17 cellular contexts compared by ENCODE assay signal in the genomic region with DNA sequence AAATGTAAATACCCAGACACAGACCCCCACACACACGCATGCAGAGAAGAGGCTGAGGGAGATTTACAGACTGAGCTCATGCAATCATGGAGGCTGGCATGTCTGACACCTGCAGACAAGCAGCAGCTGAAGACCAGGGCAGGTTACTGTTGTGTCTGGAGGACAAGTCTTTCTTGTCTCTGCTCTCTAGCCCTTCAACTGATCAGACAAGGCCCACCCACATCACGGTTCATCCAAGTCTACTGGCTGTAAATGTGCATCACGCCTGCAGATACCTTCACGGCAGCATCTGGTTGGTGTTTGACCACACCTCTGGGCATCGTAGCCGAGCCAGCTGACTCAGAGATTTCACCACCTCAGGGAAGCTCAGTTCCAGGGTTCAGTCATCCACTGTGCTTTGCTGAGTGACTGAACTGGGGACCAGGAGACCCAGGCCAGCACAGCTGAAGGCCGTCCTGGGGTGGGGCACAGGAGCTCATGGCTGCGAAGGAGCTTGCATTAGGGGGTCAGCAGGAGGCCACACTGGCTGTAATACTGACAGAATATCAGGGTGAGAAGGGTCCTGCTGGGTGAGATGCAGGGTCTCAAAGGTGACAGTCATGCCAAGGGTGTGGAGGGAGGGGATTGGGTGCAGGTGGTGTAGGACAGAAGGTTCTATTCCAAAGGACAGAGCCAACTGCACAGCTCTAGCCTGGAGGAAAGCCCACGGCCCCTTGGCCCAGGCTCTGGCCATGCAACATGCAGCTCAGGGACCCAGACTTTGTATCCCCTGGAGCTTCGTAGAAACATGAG.
"Had no signal": no experiment of that assay in that cellular context is flagged by ENCODE, and none has a peak within 500 bp of the region (broad histone marks: within the 10 kb centered on the region; RNA-seq: fewer than 3 reads in every experiment).

No MANE protein-coding gene starts in this region.

- H3K27ac ChIP-seq: breast epithelium, coronary artery, esophagus squamous epithelium, gastrocnemius medialis, right lobe of liver, thoracic aorta, WERI-Rb-1 had no signal

- H3K4me3 ChIP-seq: breast epithelium, coronary artery, esophagus squamous epithelium, gastrocnemius medialis, right lobe of liver, thoracic aorta had no signal

- H3K9me3 ChIP-seq: esophagus squamous epithelium, gastrocnemius medialis, right lobe of liver had no signal

- ATAC-seq: activated CD8-positive, alpha-beta memory T cell treated with anti-CD3 and anti-CD28 coated beads, Interleukin-2, amount 10 ng/mL, durations not matched to agents 7 days and 5 days; activated CD8-positive, alpha-beta T cell treated with anti-CD3 and anti-CD28 coated beads for 36 hours; right lobe of liver; stimulated activated memory B cell treated with anti-CD40 and anti-IgM and Interleukin-4, amounts not matched to agents 10 μg/mL and 1 μg/mL and 100 μg/mL, for 72 hours; T-cell had no signal

- H3K36me3 ChIP-seq: breast epithelium, esophagus squamous epithelium, gastrocnemius medialis, right lobe of liver, thoracic aorta, WERI-Rb-1 had no signal

- DNase-seq: activated CD4-positive, alpha-beta T cell treated with anti-CD3 and anti-CD28 coated beads, Interleukin-2, amount 10 ng/mL, durations not matched to agents 7 days and 5 days; activated CD4-positive, CD25-positive, alpha-beta regulatory T cell treated with anti-CD3 and anti-CD28 coated beads, Interleukin-2, amount 50 U/mL, for 72 hours; activated CD8-positive, alpha-beta memory T cell treated with anti-CD3 and anti-CD28 coated beads, Interleukin-2, amount 10 ng/mL, durations not matched to agents 7 days and 5 days; activated CD8-positive, alpha-beta T cell treated with anti-CD3 and anti-CD28 coated beads for 36 hours; activated gamma-delta T cell treated with Interleukin-2 at 50 U/mL for 16 hours; endodermal cell; esophagus squamous epithelium; right lobe of liver; small intestine; stimulated activated CD4-positive, alpha-beta T cell treated with anti-CD3 and anti-CD28 coated beads, Interleukin-15, amount 100 ng/mL, for 24 hours; T-cell; WERI-Rb-1 had no signal

- H3K27me3 ChIP-seq: right lobe of liver had no signal

- H3K4me1 ChIP-seq: breast epithelium, esophagus squamous epithelium, right lobe of liver had no signal
